In genomic region chr6:39934060-39934757, GRCh38 we compare ENCODE assay signal across 8 cellular contexts. TPM values are rescaled to one million over a fixed set of nuclear protein-coding genes. Genes with fewer than 3 reads are reported as not detected.
DNase-seq lines count a peak whose midpoint lies in the region; ATAC-seq and TF ChIP-seq lines count a peak whose summit lies in the region.

MOCS1 (minus strand) TSS chr6:39934462; CDS start chr6:39934417, 45 bp downstream.

- H3K27ac ChIP-seq in fibroblast of lung (ENCODE audit: insufficient read depth, low read length), result no peak within 1 kb of the TSS

- H3K9ac ChIP-seq in fibroblast of lung (ENCODE audit: insufficient read depth, low read length), result peak within 1 kb of the TSS; percentile 68

- H3K27ac Mint-ChIP-seq in activated T-cell treated with anti-CD3 and anti-CD28 coated beads, Interleukin-2, amount 50 U/mL, for 72 hours, result no peak within 1 kb of the TSS

- peak within 1 kb of the TSS; percentile 82 to 83 for H3K4me3 Mint-ChIP-seq in activated T-cell treated with anti-CD3 and anti-CD28 coated beads, Interleukin-2, amount 50 U/mL, for 72 hours

- H3K4me3 ChIP-seq in fibroblast of lung (replicated peaks in 1 of 4; ENCODE audit: control extremely low read depth in 1 of 4, insufficient read depth in 1 of 4, low read depth in 3 of 4, low read length in 4 of 4) (peak within 1 kb of the TSS; percentile 70 to 88 (median 84)), mucosa of descending colon (peak within 1 kb of the TSS; percentile 74)

- intact Hi-C loops in mucosa of descending colon (cut with DNase I, micrococcal nuclease), result no loop called here

- peaks cover 2% of the 10 kb centered on the region for H3K79me2 ChIP-seq in fibroblast of lung (ENCODE audit: control insufficient read depth, insufficient read depth, low read length)

- ATAC-seq in activated T-cell treated with anti-CD3 and anti-CD28 coated beads, Interleukin-2, amount 50 U/mL, for 72 hours (replicated peaks in 1 of 2), result peak; percentile 89 to 92
- ATAC-seq in mucosa of descending colon (peak; percentile 95), GM18519 (IDR thresholded peaks at IDR 0.05; ENCODE audit: low FRiP score, unreplicated experiment) (no peak)

- H3K36me3 ChIP-seq in fibroblast of lung (ENCODE audit: control insufficient read depth, insufficient read depth, low read length) (no peaks in the 10 kb centered on the region), mucosa of descending colon (ENCODE audit: low read depth) (no peaks in the 10 kb centered on the region)

- DNase-seq in ELF-1 (ENCODE audit: low read depth, low spot score), result peak; percentile 72
- peak; percentile 49 for DNase-seq in NCI-H2196 treated with DMSO at 0.1 percent for 48 hours (lab: John Stamatoyannopoulos, UW; ENCODE audit: unreplicated experiment)
- peak; percentile 50 to 54 for DNase-seq in activated T-cell treated with anti-CD3 and anti-CD28 coated beads, Interleukin-2, amount 50 U/mL, for 72 hours
- peak; percentile 61 to 75 for DNase-seq in fibroblast of lung (ENCODE audit: low read depth in 2 of 2)
- peak; percentile 82 to 89 (median 85) for DNase-seq in mucosa of descending colon
- DNase-seq in stimulated activated CD8-positive, alpha-beta memory T cell treated with anti-CD3 and anti-CD28 coated beads, Interleukin-4, amount 100 ng/mL, for 48 hours, result peak; percentile 63
- no peak for DNase-seq in RPMI8226

- TF ChIP-seq CTCF in fibroblast of lung (conservative IDR thresholded peaks at IDR 0.05 in 1 of 2, IDR thresholded peaks at IDR 0.05 in 1 of 2; ENCODE audit: low read depth in 1 of 2, low read length in 2 of 2), result no peak
- TF ChIP-seq CTCF in mucosa of descending colon (IDR thresholded peaks at IDR 0.05), result no peak

- H3K4me2 ChIP-seq in fibroblast of lung (ENCODE audit: extremely low read depth, insufficient read depth, low read length), result peak within 1 kb of the TSS; percentile 96

- no peaks in the 10 kb centered on the region for H3K9me3 ChIP-seq in fibroblast of lung (ENCODE audit: control insufficient read depth, insufficient read depth, low read depth, low read length)
- no peaks in the 10 kb centered on the region for H3K9me3 ChIP-seq in mucosa of descending colon

- peak within 1 kb of the TSS; percentile 81 for H2AFZ ChIP-seq in fibroblast of lung (ENCODE audit: low read length)

- no peaks in the 10 kb centered on the region for H3K27me3 ChIP-seq in fibroblast of lung (ENCODE audit: control insufficient read depth, insufficient read depth, low read length)

- no peaks in the 10 kb centered on the region for H3K36me3 Mint-ChIP-seq in activated T-cell treated with anti-CD3 and anti-CD28 coated beads, Interleukin-2, amount 50 U/mL, for 72 hours (ENCODE audit: insufficient read depth in 2 of 2)

- peaks cover 10% of the 10 kb centered on the region for H3K4me1 Mint-ChIP-seq in activated T-cell treated with anti-CD3 and anti-CD28 coated beads, Interleukin-2, amount 50 U/mL, for 72 hours (ENCODE audit: low read depth)

- H3K9me3 Mint-ChIP-seq in activated T-cell treated with anti-CD3 and anti-CD28 coated beads, Interleukin-2, amount 50 U/mL, for 72 hours, result no peaks in the 10 kb centered on the region

- peaks cover 22% of the 10 kb centered on the region for H3K27me3 Mint-ChIP-seq in activated T-cell treated with anti-CD3 and anti-CD28 coated beads, Interleukin-2, amount 50 U/mL, for 72 hours (ENCODE audit: low read depth)

- H4K20me1 ChIP-seq in fibroblast of lung (ENCODE audit: control insufficient read depth, extremely low read depth, insufficient read depth, low read length), result no peaks in the 10 kb centered on the region

- H3K4me1 ChIP-seq in fibroblast of lung (ENCODE audit: control insufficient read depth, extremely low read depth, insufficient read depth, low read length), result peaks cover 8% of the 10 kb centered on the region
- peaks cover 17% of the 10 kb centered on the region for H3K4me1 ChIP-seq in mucosa of descending colon (ENCODE audit: low read depth)

RNA-seq across cellular contexts. Expression of gene MOCS1, which starts in this region (rescaled TPM):
- total RNA-seq in activated T-cell treated with anti-CD3 and anti-CD28 coated beads, Interleukin-2, amount 50 U/mL, for 72 hours, result 1 to 10 TPM; 1.4 to 2.6 TPM
- total RNA-seq in fibroblast of lung, result 16.7 and 21.8 TPM in 2 replicates
- polyA plus RNA-seq in fibroblast of lung, result 8.4 and 11.6 TPM in 2 replicates
- 9.0 and 13.9 TPM in 2 replicates for polyA plus RNA-seq in fibroblast of lung (2012)
- polyA minus RNA-seq in fibroblast of lung (ENCODE audit: low replicate concordance), result 20.0 and 35.0 TPM in 2 replicates
- 10 to 100 TPM; 22.0 to 30.9 (median 22.3) TPM for total RNA-seq in mucosa of descending colon
